ENCODE assay signal across 8 cellular contexts in genomic region chr14:52325126-52325525, GRCh38. TPM values are rescaled to one million over a fixed set of nuclear protein-coding genes. Genes with fewer than 3 reads are reported as not detected.
DNase-seq lines count a peak whose midpoint lies in the region; ATAC-seq and TF ChIP-seq lines count a peak whose summit lies in the region.

No MANE protein-coding gene starts in this region.

- H3K79me2 ChIP-seq in DOHH2 (ENCODE audit: control insufficient read depth, low read length): no peaks in the 10 kb centered on the region

- no peaks in the 10 kb centered on the region for H3K27me3 Mint-ChIP-seq in activated CD8-positive, alpha-beta T cell treated with anti-CD3 and anti-CD28 coated beads for 36 hours

- H3F3A ChIP-seq in DOHH2 (ENCODE audit: control insufficient read depth, insufficient read depth): no peaks in the 10 kb centered on the region

- POLR2A ChIA-PET in activated CD8-positive, alpha-beta T cell treated with anti-CD3 and anti-CD28 coated beads for 36 hours (lab: Charles Lee): interaction anchor here (1.3 to 2.3 kb wide), 5 partner anchors 9 to 76 kb away, joined by 3 to 8 read pairs (median 4); partner anchors contain the start of gene PTGER2

- CTCF ChIA-PET in activated CD8-positive, alpha-beta T cell treated with anti-CD3 and anti-CD28 coated beads for 36 hours (lab: Charles Lee): interaction anchor here (0.7 to 1.3 kb wide), 5 partner anchors 17 to 141 kb away, joined by 3 read pairs; no protein-coding TSS in a partner anchor

- DNase-seq in activated CD8-positive, alpha-beta T cell treated with anti-CD3 and anti-CD28 coated beads for 36 hours: peak; percentile 62
- DNase-seq in stimulated activated CD4-positive, alpha-beta T cell treated with anti-CD3 and anti-CD28 coated beads, Interleukin-4, amount 100 ng/mL, for 24 hours: peak; percentile 56
- DNase-seq in NCI-H1105 (lab: John Stamatoyannopoulos, UW) (no peak), hepatic stellate cell (ENCODE audit: low spot score) (no peak), NCI-H1417 treated with DMSO at 0.1 percent for 48 hours (lab: John Stamatoyannopoulos, UW) (no peak)

- H3K27ac ChIP-seq in DOHH2 (ENCODE audit: low read depth, low read length): no peak overlapping the region

- H3K9me2 ChIP-seq in DOHH2 (replicated peaks; ENCODE audit: control insufficient read depth, low read length): no peaks in the 10 kb centered on the region

- peak overlapping the region; percentile 74 for H3K27ac Mint-ChIP-seq in activated CD8-positive, alpha-beta T cell treated with anti-CD3 and anti-CD28 coated beads for 36 hours

- H3K27me3 ChIP-seq in DOHH2 (ENCODE audit: control insufficient read depth, low read length): no peaks in the 10 kb centered on the region

- peak overlapping the region; percentile 14; the same call in 1 of the 2 replicates for H3K4me2 ChIP-seq in DOHH2 (ENCODE audit: low read length)

- peaks cover 74% of the 10 kb centered on the region for H3K36me3 Mint-ChIP-seq in activated CD8-positive, alpha-beta T cell treated with anti-CD3 and anti-CD28 coated beads for 36 hours (ENCODE audit: low read depth)

- H4K20me1 ChIP-seq in DOHH2 (ENCODE audit: control insufficient read depth, insufficient read depth, low read depth, low read length): no peaks in the 10 kb centered on the region

- H3K4me3 Mint-ChIP-seq in activated CD8-positive, alpha-beta T cell treated with anti-CD3 and anti-CD28 coated beads for 36 hours: peak overlapping the region; percentile 13

- H3K36me3 ChIP-seq in DOHH2 (ENCODE audit: control insufficient read depth, low read length): no peaks in the 10 kb centered on the region

- peaks cover 62% of the 10 kb centered on the region for H3K4me1 Mint-ChIP-seq in activated CD8-positive, alpha-beta T cell treated with anti-CD3 and anti-CD28 coated beads for 36 hours (ENCODE audit: low read depth)

- ATAC-seq in GM19372 (IDR thresholded peaks at IDR 0.05; ENCODE audit: low read depth, unreplicated experiment): peak; percentile 94
- ATAC-seq in HG03280 (IDR thresholded peaks at IDR 0.05; ENCODE audit: unreplicated experiment): peak; percentile 89
- ATAC-seq in activated CD8-positive, alpha-beta T cell treated with anti-CD3 and anti-CD28 coated beads for 36 hours: peak; percentile 89

- peaks cover 7% of the 10 kb centered on the region; the same call in 1 of the 2 replicates for H3K9me3 ChIP-seq in DOHH2 (ENCODE audit: control insufficient read depth, insufficient read depth, low read length)

- TF ChIP-seq CTCF in DOHH2 (IDR thresholded peaks at IDR 0.05; ENCODE audit: low read depth, low read length, poor library complexity, severe bottlenecking): no peak
- TF ChIP-seq CTCF in activated CD8-positive, alpha-beta T cell treated with anti-CD3 and anti-CD28 coated beads for 36 hours (IDR thresholded peaks at IDR 0.05): no peak

- H3K4me1 ChIP-seq in DOHH2 (ENCODE audit: control insufficient read depth, low read length): peaks cover 19% of the 10 kb centered on the region

- intact Hi-C loops in activated CD8-positive, alpha-beta T cell treated with anti-CD3 and anti-CD28 coated beads for 36 hours (cut with micrococcal nuclease): loop anchor here (2.0 to 5.0 kb wide), 2 partner anchors 77 to 142 kb away; no protein-coding TSS in a partner anchor

- peaks cover 14% of the 10 kb centered on the region for H3K9me3 Mint-ChIP-seq in activated CD8-positive, alpha-beta T cell treated with anti-CD3 and anti-CD28 coated beads for 36 hours

- no peak overlapping the region for H3K4me3 ChIP-seq in DOHH2 (ENCODE audit: low read length)

RNA-seq across cellular contexts. Expression of gene PTGER2, which starts 11.0 kb away (rescaled TPM):
- 10 to 100 TPM; 19.5 to 19.9 TPM for total RNA-seq in activated CD8-positive, alpha-beta T cell treated with anti-CD3 and anti-CD28 coated beads for 36 hours

RNA-seq across cellular contexts. Expression of gene PTGDR, which starts 57.6 kb away (rescaled TPM):
- total RNA-seq in activated CD8-positive, alpha-beta T cell treated with anti-CD3 and anti-CD28 coated beads for 36 hours: under 1 TPM; 0.13 to 0.43 TPM

Comparison
In these comparisons a context has a peak if more than half of its experiments do, and no peak if none do; other contexts are left out.
1. DNase-seq: peak in activated CD8-positive, alpha-beta T cell treated with anti-CD3 and anti-CD28 coated beads for 36 hours (single experiment) and stimulated activated CD4-positive, alpha-beta T cell treated with anti-CD3 and anti-CD28 coated beads, Interleukin-4, amount 100 ng/mL, for 24 hours (single experiment); none in NCI-H1105 (single experiment), hepatic stellate cell (single experiment) and NCI-H1417 treated with DMSO at 0.1 percent for 48 hours (single experiment).
2. Peak in every context shown above with its lines, with median percentiles within 50 percentile points of each other: ATAC-seq.